In genomic region chr5:65914644-65915196, GRCh38 we compare ENCODE assay signal across 21 cellular contexts. TPM values are rescaled to one million over a fixed set of nuclear protein-coding genes. Genes with fewer than 3 reads are reported as not detected.
DNase-seq lines count a peak whose midpoint lies in the region; ATAC-seq and TF ChIP-seq lines count a peak whose summit lies in the region.
"Had no signal": no experiment of that assay in that cellular context is flagged by ENCODE, and none has a peak within 500 bp of the region (broad histone marks: within the 10 kb centered on the region; RNA-seq: fewer than 3 reads in every experiment).

No MANE protein-coding gene starts in this region.

- no peak overlapping the region for H3K4ac ChIP-seq in mesenchymal stem cell (ENCODE audit: low read depth in 1 of 2, low read length in 2 of 2)

- H3K9ac ChIP-seq in HCT116 (ENCODE audit: low read length): no peak overlapping the region
- H3K9ac ChIP-seq in mesenchymal stem cell (ENCODE audit: low read length): no peak overlapping the region

- 65% methylated on average over 2 of the region's 3 CpGs for WGBS in mesenchymal stem cell

- BruUV-seq in HCT116 (replicated peaks; lab: Mats Ljungman, UMichigan): no TSS peak

- H2BK12ac ChIP-seq in mesenchymal stem cell (ENCODE audit: low read length in 2 of 2): no peak overlapping the region

- no peaks in the 10 kb centered on the region for H3K36me3 ChIP-seq in HCT116 (ENCODE audit: control insufficient read depth in 1 of 2, insufficient read depth in 2 of 2, low read length in 2 of 2)
- H3K36me3 ChIP-seq in mesenchymal stem cell (ENCODE audit: control insufficient read depth in 1 of 2, insufficient read depth in 2 of 2, low read depth in 1 of 2, low read length in 2 of 2): no peaks in the 10 kb centered on the region
- H3K36me3 ChIP-seq: heart right ventricle, SJCRH30, uterus had no signal

- H3K4me3 Mint-ChIP-seq in brain: peak overlapping the region in 1 of 5 experiments; percentile 46
- H3K4me3 Mint-ChIP-seq: activated B cell treated with CpG ODN at 0.5 μM for 24 hours; activated naive CD8-positive, alpha-beta T cell; activated T-cell treated with anti-CD3 and anti-CD28 coated beads, Interleukin-2, amount 50 U/mL, for 72 hours; endodermal cell; nephron progenitor cell had no signal

- H3K4me1 ChIP-seq in HCT116 (ENCODE audit: control insufficient read depth in 1 of 2, insufficient read depth in 2 of 2, low read length in 2 of 2) (peaks cover under 1 to 6% of the 10 kb centered on the region in 2 experiments; a peak in 3 of 4 replicates), mesenchymal stem cell (ENCODE audit: control insufficient read depth, insufficient read depth, low read depth, low read length) (peaks cover 2% of the 10 kb centered on the region)
- H3K4me1 ChIP-seq: uterus had no signal

- RAD21 ChIA-PET in HCT116 (lab: Charles Lee; ENCODE audit: low non-redundant PET in 1 of 2, low total read pairs in 2 of 2, uncharacterized antibody in 2 of 2, unreplicated experiment in 2 of 2): no interaction called here

- no peaks in the 10 kb centered on the region for H3K9me3 Mint-ChIP-seq in brain
- H3K9me3 Mint-ChIP-seq: activated B cell treated with CpG ODN at 0.5 μM for 24 hours; activated T-cell treated with anti-CD3 and anti-CD28 coated beads, Interleukin-2, amount 50 U/mL, for 72 hours; endodermal cell; nephron progenitor cell had no signal

- no peaks in the 10 kb centered on the region for H3K9me2 ChIP-seq in HCT116 (ENCODE audit: insufficient read depth)

- H3K9me3 ChIP-seq in HCT116 (ENCODE audit: control insufficient read depth in 1 of 2, insufficient read depth in 1 of 2, low read depth in 1 of 2, low read length in 2 of 2) (no peaks in the 10 kb centered on the region), mesenchymal stem cell (ENCODE audit: control insufficient read depth, low read length) (no peaks in the 10 kb centered on the region)
- H3K9me3 ChIP-seq: heart right ventricle, SJCRH30, uterus had no signal

- no peak overlapping the region for H4K91ac ChIP-seq in mesenchymal stem cell (ENCODE audit: low read length)

- H3K79me2 ChIP-seq in HCT116 (ENCODE audit: insufficient read depth, low read length): no peaks in the 10 kb centered on the region

- H4K8ac ChIP-seq in mesenchymal stem cell (ENCODE audit: low read length): no peak overlapping the region

- H3K4me1 Mint-ChIP-seq in brain: peaks cover 3% of the 10 kb centered on the region
- H3K4me1 Mint-ChIP-seq: endodermal cell, nephron progenitor cell had no signal

- TF ChIP-seq CTCF in 22Rv1 (IDR thresholded peaks at IDR 0.05) (no peak), HCT116 (IDR thresholded peaks at IDR 0.05 in 2 of 3, conservative IDR thresholded peaks at IDR 0.05 in 1 of 3; ENCODE audit: borderline replicate concordance in 1 of 3, insufficient read depth in 1 of 3, low read depth in 2 of 3, low read length in 2 of 3) (no peak), brain (conservative IDR thresholded peaks at IDR 0.05) (no peak)

- no peak overlapping the region for H2AK5ac ChIP-seq in mesenchymal stem cell (ENCODE audit: low read length, severe bottlenecking)

- ATAC-seq in HCT116 (no peak), HG03280 (IDR thresholded peaks at IDR 0.05; ENCODE audit: unreplicated experiment) (no peak), HG03039 (IDR thresholded peaks at IDR 0.05; ENCODE audit: unreplicated experiment) (no peak)
- ATAC-seq: activated T-cell treated with anti-CD3 and anti-CD28 coated beads, Interleukin-2, amount 50 U/mL, for 72 hours; heart right ventricle had no signal

- intact Hi-C loops in HCT116 (cut with micrococcal nuclease): no loop called here

- peak overlapping the region in 1 of 2 experiments; percentile 83 for H3K23ac ChIP-seq in mesenchymal stem cell (ENCODE audit: low read length in 2 of 2)

- H3K27ac ChIP-seq in 22Rv1: peak overlapping the region; percentile 53
- H3K27ac ChIP-seq in HCT116 (ENCODE audit: low read depth, low read length): no peak overlapping the region
- H3K27ac ChIP-seq in mesenchymal stem cell (ENCODE audit: low read length, poor library complexity, severe bottlenecking): peak overlapping the region; percentile 80
- H3K27ac ChIP-seq: heart right ventricle, SJCRH30, uterus had no signal

- no peak for TF ChIP-seq POLR2A in HCT116 (IDR thresholded peaks at IDR 0.05; ENCODE audit: borderline replicate concordance, extremely low read depth, insufficient read depth, insufficient read length)

- POLR2A ChIA-PET in HCT116 (lab: Charles Lee): no interaction called here

- TF ChIP-seq RAD21 in HCT116 (IDR thresholded peaks at IDR 0.05; ENCODE audit: low read depth): no peak

- no peaks in the 10 kb centered on the region for H3K79me1 ChIP-seq in mesenchymal stem cell (replicated peaks; ENCODE audit: low read length, poor library complexity, severe bottlenecking)

- H3K27me3 ChIP-seq in HCT116 (ENCODE audit: insufficient read depth, low read length) (no peaks in the 10 kb centered on the region), mesenchymal stem cell (ENCODE audit: control insufficient read depth in 1 of 2, insufficient read depth in 1 of 2, low read length in 2 of 2) (no peaks in the 10 kb centered on the region)
- H3K27me3 ChIP-seq: heart right ventricle, SJCRH30, uterus had no signal

- H2BK5ac ChIP-seq in mesenchymal stem cell (ENCODE audit: low read depth, low read length, poor library complexity, severe bottlenecking): peak overlapping the region; percentile 57

- DNase-seq in HCT116 (ENCODE audit: low read depth, low spot score) (no peak), mesenchymal stem cell (no peak), OCI-M2 (lab: John Stamatoyannopoulos, UW; ENCODE audit: unreplicated experiment) (no peak)
- DNase-seq in activated CD8-positive, alpha-beta memory T cell treated with anti-CD3 and anti-CD28 coated beads, Interleukin-2, amount 50 U/mL, for 4 hours: no peak
- DNase-seq: activated B cell treated with CpG ODN at 0.5 μM for 24 hours; activated T-cell treated with anti-CD3 and anti-CD28 coated beads, Interleukin-2, amount 50 U/mL, for 72 hours; endodermal cell; heart right ventricle; mesendoderm; NCI-H1105 treated with DMSO at 0.1 percent for 48 hours; NCI-H524 treated with DMSO at 0.1 percent for 48 hours; nephron progenitor cell; SJCRH30; stimulated activated CD4-positive, alpha-beta T cell treated with anti-CD3 and anti-CD28 coated beads, Interleukin-12 subunit alpha, Interleukin-12 subunit beta, amount 100 ng/mL, for 4 hours; T-helper 2 cell; uterus had no signal

- H3K14ac ChIP-seq in mesenchymal stem cell (ENCODE audit: low read length in 2 of 2): no peak overlapping the region

- peak overlapping the region in 3 of 5 experiments; percentile 13 to 37 (median 35) for H3K27ac Mint-ChIP-seq in brain
- H3K27ac Mint-ChIP-seq: activated B cell treated with CpG ODN at 0.5 μM for 24 hours; activated naive CD8-positive, alpha-beta T cell; activated T-cell treated with anti-CD3 and anti-CD28 coated beads, Interleukin-2, amount 50 U/mL, for 72 hours; endodermal cell; nephron progenitor cell had no signal

- CTCF ChIA-PET in HCT116 (lab: Charles Lee): no interaction called here

- no peak overlapping the region for H3K18ac ChIP-seq in mesenchymal stem cell (ENCODE audit: low read depth in 1 of 2, low read length in 2 of 2)

- H2BK15ac ChIP-seq in mesenchymal stem cell (ENCODE audit: low read depth, poor library complexity, severe bottlenecking): no peak overlapping the region

- H3K27me3 Mint-ChIP-seq in brain: peaks cover 4% of the 10 kb centered on the region
- H3K27me3 Mint-ChIP-seq: activated B cell treated with CpG ODN at 0.5 μM for 24 hours; activated naive CD8-positive, alpha-beta T cell had no signal

- H3K4me2 ChIP-seq in HCT116 (ENCODE audit: low read length) (no peak overlapping the region), mesenchymal stem cell (ENCODE audit: low read length, poor library complexity, severe bottlenecking) (peak overlapping the region; percentile 58)

- H2AFZ ChIP-seq in HCT116 (ENCODE audit: low read depth, low read length, poor library complexity, severe bottlenecking) (peak overlapping the region; percentile 19), mesenchymal stem cell (ENCODE audit: low read depth, low read length) (peak overlapping the region; percentile 4)

- H4K20me1 ChIP-seq in HCT116 (ENCODE audit: insufficient read depth): no peaks in the 10 kb centered on the region

- no peak overlapping the region for H2BK120ac ChIP-seq in mesenchymal stem cell (ENCODE audit: low read depth, low read length)

- H3K36me3 Mint-ChIP-seq in brain: no peaks in the 10 kb centered on the region
- H3K36me3 Mint-ChIP-seq: activated naive CD8-positive, alpha-beta T cell had no signal

- no peak overlapping the region for H3K4me3 ChIP-seq in HCT116 (replicated peaks in 1 of 2; ENCODE audit: low read depth in 1 of 2, low read length in 2 of 2)
- H3K4me3 ChIP-seq in mesenchymal stem cell (ENCODE audit: insufficient read depth in 1 of 2, low read depth in 1 of 2, low read length in 2 of 2): no peak overlapping the region
- H3K4me3 ChIP-seq: heart right ventricle, SJCRH30, uterus had no signal

TF ChIP-seq in HCT116, 20 proteins besides CTCF, POLR2A, EP300 and RAD21:
- TF ChIP-seq SIN3A (IDR thresholded peaks at IDR 0.05; ENCODE audit: low read depth) (no peak), SRF (IDR thresholded peaks at IDR 0.05; ENCODE audit: low read depth) (no peak), YY1 (IDR thresholded peaks at IDR 0.05; ENCODE audit: extremely low read depth, insufficient replicate concordance, low read depth, low read length) (no peak)

RNA-seq across cellular contexts. Expression of gene ERBIN, which starts 11.7 kb away (rescaled TPM):
- 57.4 TPM for total RNA-seq in HCT116 (2021; ENCODE audit: unreplicated experiment)
- polyA plus RNA-seq in HCT116 (2012): 10.5 and 11.8 TPM in 2 replicates
- polyA plus RNA-seq in brain (ENCODE audit: insufficient read depth, low read depth, low replicate concordance): 9.2 TPM
- 49.1 TPM for polyA plus RNA-seq in mesenchymal stem cell (2013, experiment 1 of 2)
- 47.5 TPM for polyA plus RNA-seq in mesenchymal stem cell (2013, experiment 2 of 2)
